ENCODE assay signal across 5 cellular contexts in genomic region chr3:87761795-87762194, GRCh38. TPM values are rescaled to one million over a fixed set of nuclear protein-coding genes. Genes with fewer than 3 reads are reported as not detected.
"Had no signal": no experiment of that assay in that cellular context is flagged by ENCODE, and none has a peak within 500 bp of the region (broad histone marks: within the 10 kb centered on the region; RNA-seq: fewer than 3 reads in every experiment).

No MANE protein-coding gene starts in this region.

- H3K27ac Mint-ChIP-seq: GM23338 had no signal

- ATAC-seq: GM23338 had no signal

- H3K4me1 Mint-ChIP-seq: H9 had no signal

- H3K4me3 ChIP-seq: GM23338 had no signal

- H3K4me2 ChIP-seq: GM23338 had no signal

- DNase-seq: H9, HCEC 1CT, IMR-90 had no signal

- H3K4me3 Mint-ChIP-seq: GM23338, H9 had no signal

- H2AFZ ChIP-seq: GM23338 had no signal

RNA-seq across cellular contexts. Expression of gene HTR1F, which starts 30.7 kb away (rescaled TPM):
- total RNA-seq: HT-29, IMR-90 had no signal
- polyA plus RNA-seq: IMR-90 had no signal
